Comparison of ENCODE assay signal across 15 cellular contexts in the genomic region with DNA sequence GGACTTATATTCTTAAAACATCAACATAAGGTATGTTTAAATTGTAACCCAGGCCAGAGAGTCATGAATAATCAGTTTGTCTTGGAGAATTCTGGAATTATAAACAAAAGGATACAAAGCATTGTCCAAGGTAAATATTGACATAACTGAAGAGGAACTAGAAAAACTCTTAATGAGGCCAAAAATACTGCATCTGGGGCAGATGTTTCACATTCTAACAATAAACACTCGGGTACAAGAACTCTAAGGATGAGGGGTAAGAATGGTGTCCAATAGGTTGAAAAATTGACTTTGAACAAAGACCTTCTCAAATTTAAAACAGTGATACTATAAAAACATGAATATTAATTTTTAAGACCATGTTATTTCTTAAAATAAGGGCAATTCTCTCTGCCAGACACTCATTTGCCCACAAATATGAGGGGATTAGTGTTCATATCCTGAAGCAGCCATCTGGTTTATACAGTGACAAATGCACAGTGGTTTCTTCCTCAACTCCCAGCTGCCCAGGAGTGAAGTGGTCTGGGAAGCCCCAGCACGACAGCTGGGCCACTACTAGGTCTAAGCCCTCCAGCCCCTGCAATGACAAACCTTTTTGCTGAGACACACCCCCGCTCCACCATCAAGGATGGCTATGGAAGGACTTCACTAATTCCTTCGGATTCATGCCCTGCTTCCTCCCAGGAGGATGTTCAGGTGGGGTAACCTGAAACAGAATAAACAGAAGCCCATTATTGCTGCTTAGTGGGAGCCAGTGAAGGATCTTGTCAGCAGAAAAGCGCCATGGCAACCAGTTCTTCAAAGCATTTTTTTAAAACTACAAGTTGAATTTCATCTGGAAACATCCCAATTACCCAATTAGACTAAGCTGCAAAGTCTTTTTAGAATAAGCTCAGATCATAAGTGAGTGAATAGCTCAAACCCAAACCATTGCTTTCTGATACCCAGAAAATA.
DNase-seq lines count a peak whose midpoint lies in the region; ATAC-seq and TF ChIP-seq lines count a peak whose summit lies in the region.
"Had no signal": no experiment of that assay in that cellular context is flagged by ENCODE, and none has a peak within 500 bp of the region (broad histone marks: within the 10 kb centered on the region; RNA-seq: fewer than 3 reads in every experiment).

No MANE protein-coding gene starts in this region.

- no peak overlapping the region for H3K4me3 ChIP-seq in fibroblast of the aortic adventitia (ENCODE audit: low read depth, low read length)
- H3K4me3 ChIP-seq: ascending aorta, gastrocnemius medialis, GM12878 had no signal

- peak overlapping the region; percentile 74 for H3K27ac Mint-ChIP-seq in HFFc6
- H3K27ac Mint-ChIP-seq: B cell had no signal

- H3K36me3 Mint-ChIP-seq in HFFc6 (ENCODE audit: low read depth) = no peaks in the 10 kb centered on the region

- H3K27me3 Mint-ChIP-seq in HFFc6 (ENCODE audit: insufficient read depth) = peaks cover 2% of the 10 kb centered on the region
- H3K27me3 Mint-ChIP-seq: B cell had no signal

- no peak for ATAC-seq in HG02678 (IDR thresholded peaks at IDR 0.05; ENCODE audit: unreplicated experiment)
- no peak for ATAC-seq in HG03342 (IDR thresholded peaks at IDR 0.05; ENCODE audit: unreplicated experiment)
- ATAC-seq in HG03520 (IDR thresholded peaks at IDR 0.05; ENCODE audit: unreplicated experiment) = no peak
- ATAC-seq: gastrocnemius medialis, GM12878 had no signal

- no peak for TF ChIP-seq CTCF in HFFc6 (IDR thresholded peaks at IDR 0.05)
- TF ChIP-seq CTCF in fibroblast of the aortic adventitia (IDR thresholded peaks at IDR 0.05; ENCODE audit: insufficient read depth, low read length) = no peak

- H3K9me3 Mint-ChIP-seq in HFFc6 = no peaks in the 10 kb centered on the region

- H3K4me3 Mint-ChIP-seq in HFFc6 = peak overlapping the region; percentile 4
- H3K4me3 Mint-ChIP-seq: B cell had no signal

- DNase-seq in A172 (ENCODE audit: low spot score) (peak; percentile 36), HFFc6 (peak; percentile 43), NCI-H82 (lab: John Stamatoyannopoulos, UW) (peak; percentile 81), fibroblast of the aortic adventitia (ENCODE audit: low read depth) (peak; percentile 49)
- DNase-seq in activated CD4-positive, alpha-beta T cell treated with anti-CD3 and anti-CD28 coated beads, Interleukin-2, amount 50 U/mL, for 1 hour = no peak
- DNase-seq: gastrocnemius medialis; stimulated activated CD4-positive, alpha-beta T cell treated with anti-CD3 and anti-CD28 coated beads, Interleukin-12 subunit alpha, Interleukin-12 subunit beta, amount 100 ng/mL, for 4 hours; stimulated activated naive CD4-positive, alpha-beta T cell; SW 1271 had no signal

- H3K4me1 Mint-ChIP-seq in HFFc6 (ENCODE audit: low read depth) = peaks cover 66% of the 10 kb centered on the region
- H3K4me1 Mint-ChIP-seq: B cell had no signal
